In the genomic region with DNA sequence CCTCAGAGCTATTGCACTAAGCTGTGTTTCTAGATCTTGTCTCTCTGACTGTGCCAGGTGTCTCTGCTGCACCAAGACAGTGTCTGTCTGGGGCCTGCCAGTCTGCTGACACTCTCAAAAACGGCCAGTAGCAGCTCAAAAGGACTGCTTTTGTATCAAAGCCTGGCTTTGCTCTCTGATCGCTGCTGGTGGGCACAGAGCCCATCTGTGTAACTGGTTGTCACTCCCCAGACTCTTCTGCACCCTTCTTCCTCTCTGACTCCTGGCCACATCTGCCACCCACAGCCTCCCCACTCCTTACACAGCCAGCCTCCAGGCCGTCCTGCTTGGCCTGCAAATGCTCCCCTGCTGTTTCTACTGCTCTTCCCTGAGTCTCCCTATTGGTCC, we compare ENCODE assay signal across 10 cellular contexts. TPM values are rescaled to one million over a fixed set of nuclear protein-coding genes. Genes with fewer than 3 reads are reported as not detected.
DNase-seq lines count a peak whose midpoint lies in the region; ATAC-seq and TF ChIP-seq lines count a peak whose summit lies in the region.
"Had no signal": no experiment of that assay in that cellular context is flagged by ENCODE, and none has a peak within 500 bp of the region (broad histone marks: within the 10 kb centered on the region; RNA-seq: fewer than 3 reads in every experiment).

No MANE protein-coding gene starts in this region.

- in situ Hi-C loops in brain microvascular endothelial cell (cut with HindIII; ENCODE audit: low pct_ligation_motif_present, low sequenced_read_pairs): no loop called here

- 27 to 32% methylated on average over 3 of the region's 3 CpGs for WGBS in heart right ventricle, 2 donors

- ATAC-seq in heart right ventricle (no peak), HG03432 (IDR thresholded peaks at IDR 0.05; ENCODE audit: unreplicated experiment) (no peak)
- ATAC-seq in naive thymus-derived CD8-positive, alpha-beta T cell: peak; percentile 40 to 51

- no peaks in the 10 kb centered on the region for H3K9me3 Mint-ChIP-seq in naive thymus-derived CD8-positive, alpha-beta T cell
- no peaks in the 10 kb centered on the region for H3K9me3 Mint-ChIP-seq in type B pancreatic cell

- H3K4me3 ChIP-seq in heart right ventricle (no peak overlapping the region), brain microvascular endothelial cell (ENCODE audit: low read depth, low read length) (no peak overlapping the region)

- no peak for DNase-seq in heart right ventricle
- DNase-seq in cardiac septum (ENCODE audit: low spot score): no peak
- no peak for DNase-seq in brain microvascular endothelial cell
- no peak for DNase-seq in naive thymus-derived CD8-positive, alpha-beta T cell
- no peak for DNase-seq in type B pancreatic cell (ENCODE audit: extremely low spot score, unreplicated experiment)
- no peak for DNase-seq in NCI-H446 treated with DMSO at 0.1 percent for 48 hours (lab: John Stamatoyannopoulos, UW)
- no peak for DNase-seq in iPS-NIHi7 (ENCODE audit: extremely low spot score)
- DNase-seq: activated CD8-positive, alpha-beta memory T cell treated with anti-CD3 and anti-CD28 coated beads, Interleukin-2, amount 50 U/mL, for 48 hours; SW 1271 had no signal

- H3K4me1 Mint-ChIP-seq in naive thymus-derived CD8-positive, alpha-beta T cell: peaks cover 41 to 76% (median 70%) of the 10 kb centered on the region in 4 donors
- H3K4me1 Mint-ChIP-seq in type B pancreatic cell (ENCODE audit: unreplicated experiment): peaks cover 38% of the 10 kb centered on the region

- peaks cover 2 to 40% (median 4%) of the 10 kb centered on the region in 3 donors for H3K36me3 Mint-ChIP-seq in naive thymus-derived CD8-positive, alpha-beta T cell
- H3K36me3 Mint-ChIP-seq in type B pancreatic cell: peaks cover 7% of the 10 kb centered on the region

- H3K36me3 ChIP-seq in heart right ventricle (peaks cover 0 to 65% (median 7%) of the 10 kb centered on the region in 9 donors), brain microvascular endothelial cell (replicated peaks) (peaks cover 28% of the 10 kb centered on the region)

- peak overlapping the region in 8 of 10 donors; percentile 50 to 78 (median 68) for H3K4me3 Mint-ChIP-seq in naive thymus-derived CD8-positive, alpha-beta T cell
- H3K4me3 Mint-ChIP-seq in type B pancreatic cell: peak overlapping the region; percentile 40

- intact Hi-C loops in heart right ventricle (cut with DNase I): no loop called here
- intact Hi-C loops in cardiac septum (cut with DNase I): no loop called here

- H3K27ac Mint-ChIP-seq in naive thymus-derived CD8-positive, alpha-beta T cell: peak overlapping the region; percentile 83 to 98 (median 88)
- peak overlapping the region; percentile 98 for H3K27ac Mint-ChIP-seq in type B pancreatic cell

- POLR2A ChIA-PET in naive thymus-derived CD8-positive, alpha-beta T cell (lab: Charles Lee): interaction anchor here (0.5 to 3.2 kb wide), 12 partner anchors 10 to 70 kb away, joined by 3 to 21 read pairs (median 5); no protein-coding TSS in a partner anchor

- TF ChIP-seq CTCF in heart right ventricle (IDR thresholded peaks at IDR 0.05) (no peak), brain microvascular endothelial cell (IDR thresholded peaks at IDR 0.05; ENCODE audit: low read depth, low read length, missing control alignments) (no peak), type B pancreatic cell (conservative IDR thresholded peaks at IDR 0.05) (no peak)

- H3K27me3 ChIP-seq in heart right ventricle (no peaks in the 10 kb centered on the region), brain microvascular endothelial cell (replicated peaks) (no peaks in the 10 kb centered on the region)

- H3K27me3 Mint-ChIP-seq in naive thymus-derived CD8-positive, alpha-beta T cell: no peaks in the 10 kb centered on the region
- H3K27me3 Mint-ChIP-seq in type B pancreatic cell: no peaks in the 10 kb centered on the region

- H3K4me1 ChIP-seq in heart right ventricle: peaks cover 48 to 87% (median 76%) of the 10 kb centered on the region in 9 donors

- H3K9me3 ChIP-seq in heart right ventricle: no peaks in the 10 kb centered on the region

- peak overlapping the region in 6 of 10 donors; percentile 21 to 82 (median 50) for H3K27ac ChIP-seq in heart right ventricle
- peak overlapping the region; percentile 10 for H3K27ac ChIP-seq in brain microvascular endothelial cell

RNA-seq across cellular contexts. Expression of gene MED15, which starts 26.5 kb away (rescaled TPM):
- total RNA-seq in heart right ventricle: 10 to 100 TPM; 35.6 to 66.8 (median 44.0) TPM
- polyA plus RNA-seq in heart right ventricle: 10 to 100 TPM; 33.8 to 40.8 TPM
- 43.9 TPM for total RNA-seq in cardiac septum
- 100 to 1,000 TPM; 308 to 327 TPM for total RNA-seq in naive thymus-derived CD8-positive, alpha-beta T cell
- 10 to 100 TPM; 25.4 to 85.2 (median 38.2) TPM for polyA plus RNA-seq in naive thymus-derived CD8-positive, alpha-beta T cell
- total RNA-seq in type B pancreatic cell (ENCODE audit: low replicate concordance): 90.8 and 121 TPM in 2 replicates

RNA-seq across cellular contexts. Expression of gene KLHL22, which starts 38.3 kb away (rescaled TPM):
- total RNA-seq in heart right ventricle (10 to 100 TPM; 14.1 to 29.3 (median 18.5) TPM), cardiac septum (16.8 TPM), type B pancreatic cell (ENCODE audit: low replicate concordance) (34.3 and 38.8 TPM in 2 replicates)
- polyA plus RNA-seq in heart right ventricle: 10 to 100 TPM; 11.3 to 15.4 TPM
- total RNA-seq in naive thymus-derived CD8-positive, alpha-beta T cell: 10 to 100 TPM; 65.0 to 71.9 TPM
- polyA plus RNA-seq in naive thymus-derived CD8-positive, alpha-beta T cell: 10 to 100 TPM; 16.1 to 25.4 (median 20.0) TPM

Comparison
In these comparisons a context has a peak if more than half of its experiments do, and no peak if none do; other contexts are left out.
1. ATAC-seq: peak in naive thymus-derived CD8-positive, alpha-beta T cell (2 of 2); none in heart right ventricle (0 of 8) and HG03432 (single experiment).